In the genomic region with DNA sequence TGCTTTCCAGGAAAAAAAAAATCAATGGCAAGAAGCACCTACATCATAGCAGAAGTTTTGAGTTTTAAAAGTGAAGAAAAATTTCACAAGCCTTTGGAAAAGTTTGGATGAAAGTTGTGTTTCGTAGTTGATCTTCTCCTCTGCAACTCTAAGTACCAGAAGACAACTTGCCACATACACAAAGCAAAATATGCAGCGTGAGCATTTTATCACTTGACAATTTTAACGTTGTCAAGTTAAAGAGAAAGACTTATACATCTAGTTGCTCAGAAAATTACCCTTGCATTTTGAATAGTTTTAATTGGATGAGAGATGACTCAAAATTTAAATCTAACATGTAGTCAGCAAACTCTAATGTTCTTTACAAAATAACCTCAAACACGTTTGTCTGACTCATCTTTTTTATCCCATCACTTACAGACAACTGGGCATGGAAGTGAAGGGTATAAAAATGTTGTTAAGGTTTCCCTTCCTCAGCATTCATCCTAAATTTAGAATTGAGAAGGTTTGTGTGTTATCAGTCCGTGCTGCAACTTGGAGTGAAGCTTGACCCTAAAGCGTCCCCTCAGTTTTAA, we compare ENCODE assay signal across 14 cellular contexts.
"Had no signal": no experiment of that assay in that cellular context is flagged by ENCODE, and none has a peak within 500 bp of the region (broad histone marks: within the 10 kb centered on the region; RNA-seq: fewer than 3 reads in every experiment).

No MANE protein-coding gene starts in this region.

- H3K4me1 Mint-ChIP-seq: immature natural killer cell; naive thymus-derived CD4-positive, alpha-beta T cell; stimulated activated effector memory CD8-positive, alpha-beta T cell treated with anti-CD3 and anti-CD28 coated beads, Interleukin-12 subunit alpha, Interleukin-12 subunit beta, amount 100 ng/mL, for 72 hours had no signal

- H3K27ac Mint-ChIP-seq: activated CD4-positive, alpha-beta memory T cell treated with anti-CD3 and anti-CD28 coated beads for 36 hours; immature natural killer cell; naive thymus-derived CD4-positive, alpha-beta T cell; stimulated activated effector memory CD8-positive, alpha-beta T cell treated with anti-CD3 and anti-CD28 coated beads, Interleukin-12 subunit alpha, Interleukin-12 subunit beta, amount 100 ng/mL, for 72 hours had no signal

- DNase-seq: activated CD4-positive, alpha-beta memory T cell treated with anti-CD3 and anti-CD28 coated beads for 36 hours; activated CD4-positive, alpha-beta T cell treated with anti-CD3 and anti-CD28 coated beads for 1 hour; central memory CD4-positive, alpha-beta T cell; effector memory CD4-positive, alpha-beta T cell; glutamatergic neuron; immature natural killer cell; left colon; naive thymus-derived CD4-positive, alpha-beta T cell; posterior cingulate gyrus; T-helper 9 cell; thyroid gland had no signal

- H3K4me3 ChIP-seq: lung, thyroid gland had no signal

- ATAC-seq: left colon; naive thymus-derived CD4-positive, alpha-beta T cell; stimulated activated effector memory CD8-positive, alpha-beta T cell treated with anti-CD3 and anti-CD28 coated beads, Interleukin-12 subunit alpha, Interleukin-12 subunit beta, amount 100 ng/mL, for 72 hours had no signal

- H3K4me3 Mint-ChIP-seq: activated CD4-positive, alpha-beta memory T cell treated with anti-CD3 and anti-CD28 coated beads for 36 hours; immature natural killer cell; naive thymus-derived CD4-positive, alpha-beta T cell; stimulated activated effector memory CD8-positive, alpha-beta T cell treated with anti-CD3 and anti-CD28 coated beads, Interleukin-12 subunit alpha, Interleukin-12 subunit beta, amount 100 ng/mL, for 72 hours had no signal

- H3K4me1 ChIP-seq: thyroid gland had no signal

- H3K27me3 Mint-ChIP-seq: activated CD4-positive, alpha-beta memory T cell treated with anti-CD3 and anti-CD28 coated beads for 36 hours had no signal

- H3K27me3 ChIP-seq: neutrophil, thyroid gland had no signal

- H3K9me3 ChIP-seq: neutrophil, thyroid gland had no signal

- H3K36me3 ChIP-seq: neutrophil, thyroid gland had no signal

- H3K36me3 Mint-ChIP-seq: activated CD4-positive, alpha-beta memory T cell treated with anti-CD3 and anti-CD28 coated beads for 36 hours; immature natural killer cell; naive thymus-derived CD4-positive, alpha-beta T cell; stimulated activated effector memory CD8-positive, alpha-beta T cell treated with anti-CD3 and anti-CD28 coated beads, Interleukin-12 subunit alpha, Interleukin-12 subunit beta, amount 100 ng/mL, for 72 hours had no signal
